In the genomic region with DNA sequence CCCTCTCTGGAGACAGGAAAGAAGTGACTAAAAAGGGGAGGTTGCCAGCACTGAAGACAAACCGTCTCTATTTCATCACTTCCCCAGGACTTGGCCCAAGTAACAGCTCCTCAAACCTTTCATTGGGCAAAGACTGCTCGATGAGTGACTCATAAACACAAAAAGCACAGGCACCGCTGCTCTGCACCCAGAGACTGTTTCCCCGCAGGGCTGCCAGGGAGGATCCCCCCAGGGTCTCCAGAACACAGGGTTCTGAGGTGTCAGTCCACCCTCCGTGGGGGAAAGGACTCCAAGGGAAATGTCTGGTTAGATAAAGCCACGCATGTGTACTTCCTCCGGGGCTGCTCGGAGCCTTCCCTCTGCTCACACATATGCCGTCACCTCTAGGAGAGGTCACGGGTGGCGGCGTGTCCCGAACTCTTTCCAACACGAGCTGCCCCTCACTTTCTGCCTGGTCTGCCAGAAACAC, we compare ENCODE assay signal across 11 cellular contexts. TPM values are rescaled to one million over a fixed set of nuclear protein-coding genes. Genes with fewer than 3 reads are reported as not detected.
DNase-seq lines count a peak whose midpoint lies in the region; ATAC-seq and TF ChIP-seq lines count a peak whose summit lies in the region.
"Had no signal": no experiment of that assay in that cellular context is flagged by ENCODE, and none has a peak within 500 bp of the region (broad histone marks: within the 10 kb centered on the region; RNA-seq: fewer than 3 reads in every experiment).

No MANE protein-coding gene starts in this region.

- no peak for TF ChIP-seq CTCF in upper lobe of left lung (IDR thresholded peaks at IDR 0.05)
- TF ChIP-seq CTCF in tibial nerve (IDR thresholded peaks at IDR 0.05): no peak

- H3K4me3 ChIP-seq in upper lobe of left lung (no peak overlapping the region), tibial nerve (no peak overlapping the region)
- H3K4me3 ChIP-seq: gastrocnemius medialis, stomach had no signal

- DNase-seq in NOMO-1 (lab: John Stamatoyannopoulos, UW; ENCODE audit: unreplicated experiment in 2 of 2) (peak; percentile 77 to 86), fibroblast of gingiva (ENCODE audit: low read depth) (peak; percentile 49), stromal cell of bone marrow (ENCODE audit: low read depth) (peak; percentile 26), upper lobe of left lung (no peak), tibial nerve (ENCODE audit: low spot score in 2 of 2) (no peak)
- DNase-seq: gastrocnemius medialis, Karpas-422, NCI-H2171 treated with DMSO at 0.1 percent for 48 hours, stomach had no signal

- H3K27ac ChIP-seq in upper lobe of left lung (no peak overlapping the region), tibial nerve (no peak overlapping the region)
- H3K27ac ChIP-seq: gastrocnemius medialis, stomach had no signal

- H3K27me3 ChIP-seq in upper lobe of left lung: peaks cover 0 to 7% (median 0%) of the 10 kb centered on the region in 4 donors
- peaks cover 0 to 45% of the 10 kb centered on the region in 2 donors for H3K27me3 ChIP-seq in tibial nerve

- ATAC-seq in GM19463 (IDR thresholded peaks at IDR 0.05; ENCODE audit: unreplicated experiment): peak; percentile 16
- ATAC-seq in upper lobe of left lung (ENCODE audit: low FRiP score in 2 of 2): no peak
- no peak for ATAC-seq in HG02852 (IDR thresholded peaks at IDR 0.05; ENCODE audit: unreplicated experiment)
- ATAC-seq: gastrocnemius medialis had no signal

- H3K9me3 ChIP-seq in upper lobe of left lung (no peaks in the 10 kb centered on the region), tibial nerve (no peaks in the 10 kb centered on the region)
- H3K9me3 ChIP-seq: gastrocnemius medialis, stomach had no signal

- H3K36me3 ChIP-seq in upper lobe of left lung (no peaks in the 10 kb centered on the region), tibial nerve (no peaks in the 10 kb centered on the region)
- H3K36me3 ChIP-seq: gastrocnemius medialis, stomach had no signal

- TF ChIP-seq POLR2A in upper lobe of left lung (IDR thresholded peaks at IDR 0.05) (no peak), tibial nerve (IDR thresholded peaks at IDR 0.05) (no peak)

- TF ChIP-seq EP300 in upper lobe of left lung (IDR thresholded peaks at IDR 0.05): no peak
- TF ChIP-seq EP300 in tibial nerve (IDR thresholded peaks at IDR 0.05): no peak

- peaks cover 0 to 11% (median 0%) of the 10 kb centered on the region in 4 donors for H3K4me1 ChIP-seq in upper lobe of left lung
- no peaks in the 10 kb centered on the region for H3K4me1 ChIP-seq in tibial nerve
- H3K4me1 ChIP-seq: gastrocnemius medialis, stomach had no signal

- WGBS in upper lobe of left lung, 2 donors: 31 to 37% methylated on average over 14 of the region's 14 CpGs
- 60 to 62% methylated on average over 14 of the region's 14 CpGs for WGBS in tibial nerve, 2 donors

RNA-seq across cellular contexts. Expression of a gene that starts 59.9 kb away (rescaled TPM):
- 100 to 1,000 TPM in 3 of 6 donors, 10 to 100 TPM in 3; 16.8 to 136 (median 100) TPM for total RNA-seq in upper lobe of left lung
- 10 to 100 TPM; 66.9 to 91.7 (median 80.5) TPM for total RNA-seq in tibial nerve

Comparison
In these comparisons a context has a peak if more than half of its experiments do, and no peak if none do; other contexts are left out.
1. DNase-seq: peak in NOMO-1 (2 of 2), fibroblast of gingiva (single experiment) and stromal cell of bone marrow (single experiment); none in upper lobe of left lung (0 of 2) and tibial nerve (0 of 2).